8 cellular contexts compared by ENCODE assay signal in genomic region chr4:112279025-112279881, GRCh38. TPM values are rescaled to one million over a fixed set of nuclear protein-coding genes. Genes with fewer than 3 reads are reported as not detected.
A peak's percentile ranks its signal among the peaks of the same experiment; 100 is the strongest.
DNase-seq lines count a peak whose midpoint lies in the region; ATAC-seq and TF ChIP-seq lines count a peak whose summit lies in the region.

No MANE protein-coding gene starts in this region.

- DNase-seq in CD8-positive, alpha-beta T cell: no peak
- no peak for DNase-seq in mammary epithelial cell
- no peak for DNase-seq in NCI-H524 (lab: John Stamatoyannopoulos, UW)
- no peak for DNase-seq in mucosa of descending colon
- no peak for DNase-seq in SHP77 treated with DMSO at 0.1 percent for 48 hours (lab: John Stamatoyannopoulos, UW)
- DNase-seq in HuH-7 (ENCODE audit: low spot score): no peak

- no peak overlapping the region for H3K4me3 ChIP-seq in CD8-positive, alpha-beta T cell (ENCODE audit: low read depth, low read length)
- H3K4me3 ChIP-seq in mammary epithelial cell (replicated peaks in 1 of 3; ENCODE audit: insufficient read depth in 1 of 3, low read depth in 2 of 3, low read length in 3 of 3) (peak overlapping the region; percentile 35 to 40 (median 38)), mucosa of descending colon (no peak overlapping the region)

- peaks cover 5% of the 10 kb centered on the region for H3K9me3 Mint-ChIP-seq in CD8-positive, alpha-beta T cell

- POLR2A ChIA-PET in CD8-positive, alpha-beta T cell (lab: Charles Lee): no interaction called here

- no peaks in the 10 kb centered on the region for H3K27me3 ChIP-seq in CD8-positive, alpha-beta T cell (ENCODE audit: insufficient read depth, low read length)
- H3K27me3 ChIP-seq in mammary epithelial cell (ENCODE audit: insufficient read depth, low read length): no peaks in the 10 kb centered on the region

- intact Hi-C loops in CD8-positive, alpha-beta T cell (cut with DNase I, micrococcal nuclease): no loop called here
- intact Hi-C loops in mammary epithelial cell (cut with micrococcal nuclease): loop anchor here (2.0 kb wide), 1 partner anchor 244 kb away; no protein-coding TSS in a partner anchor
- intact Hi-C loops in mucosa of descending colon (cut with DNase I, micrococcal nuclease): no loop called here

- no peaks in the 10 kb centered on the region for H3K36me3 ChIP-seq in CD8-positive, alpha-beta T cell (ENCODE audit: insufficient read depth, low read length)
- H3K36me3 ChIP-seq in mammary epithelial cell (ENCODE audit: insufficient read depth, low read length) (no peaks in the 10 kb centered on the region), mucosa of descending colon (ENCODE audit: low read depth) (no peaks in the 10 kb centered on the region)

- H3K4me3 Mint-ChIP-seq in CD8-positive, alpha-beta T cell: no peak overlapping the region

- no peak for TF ChIP-seq CTCF in CD8-positive, alpha-beta T cell (IDR thresholded peaks at IDR 0.05)
- no peak for TF ChIP-seq CTCF in mammary epithelial cell (conservative IDR thresholded peaks at IDR 0.05 in 1 of 2, IDR thresholded peaks at IDR 0.05 in 1 of 2; ENCODE audit: extremely low read depth in 1 of 2, insufficient read depth in 1 of 2, low read depth in 1 of 2, low read length in 2 of 2)
- TF ChIP-seq CTCF in mucosa of descending colon (IDR thresholded peaks at IDR 0.05): no peak

- no TSS peak for BruUV-seq in mammary epithelial cell (replicated peaks; lab: Mats Ljungman, UMichigan)

- ATAC-seq in CD8-positive, alpha-beta T cell: no peak
- ATAC-seq in GM19438 (IDR thresholded peaks at IDR 0.05; ENCODE audit: low read depth, unreplicated experiment): peak; percentile 73
- peak; percentile 69 for ATAC-seq in HG03342 (IDR thresholded peaks at IDR 0.05; ENCODE audit: unreplicated experiment)
- no peak for ATAC-seq in mucosa of descending colon

- H3K27ac ChIP-seq in CD8-positive, alpha-beta T cell (ENCODE audit: low read depth, low read length): no peak overlapping the region
- peak overlapping the region; percentile 36 for H3K27ac ChIP-seq in mammary epithelial cell (ENCODE audit: insufficient read depth, low read depth, low read length)

- H3K36me3 Mint-ChIP-seq in CD8-positive, alpha-beta T cell: peaks cover 35% of the 10 kb centered on the region

- H3K4me1 ChIP-seq in CD8-positive, alpha-beta T cell (ENCODE audit: insufficient read depth, low read length): peaks cover 4% of the 10 kb centered on the region
- peaks cover 38% of the 10 kb centered on the region for H3K4me1 ChIP-seq in mammary epithelial cell (ENCODE audit: insufficient read depth, low read length)
- H3K4me1 ChIP-seq in mucosa of descending colon (ENCODE audit: low read depth): peaks cover 5% of the 10 kb centered on the region

- H3K79me2 ChIP-seq in mammary epithelial cell (ENCODE audit: insufficient read depth, low read length): peaks cover 74% of the 10 kb centered on the region

- no peaks in the 10 kb centered on the region for H3K27me3 Mint-ChIP-seq in CD8-positive, alpha-beta T cell (ENCODE audit: low read depth)

- no peaks in the 10 kb centered on the region for H3K9me3 ChIP-seq in CD8-positive, alpha-beta T cell (ENCODE audit: low read length)
- H3K9me3 ChIP-seq in mammary epithelial cell (replicated peaks; ENCODE audit: insufficient read depth, low read length) (no peaks in the 10 kb centered on the region), mucosa of descending colon (no peaks in the 10 kb centered on the region)

- peaks cover 61% of the 10 kb centered on the region for H3K4me1 Mint-ChIP-seq in CD8-positive, alpha-beta T cell (ENCODE audit: low read depth)

- in situ Hi-C loops in mammary epithelial cell (cut with MboI; ENCODE audit: low sequenced_read_pairs in 2 of 2): no loop called here

- 2% methylated on average over 8 of the region's 10 CpGs for WGBS in mammary epithelial cell (ENCODE audit: low coverage, missing lambda C conversion rate)

- H4K20me1 ChIP-seq in mammary epithelial cell (ENCODE audit: insufficient read depth, low read length): no peaks in the 10 kb centered on the region

- peak overlapping the region; percentile 22 for H2AFZ ChIP-seq in mammary epithelial cell (ENCODE audit: low read depth, low read length)

- CTCF ChIA-PET in CD8-positive, alpha-beta T cell (lab: Charles Lee): no interaction called here
- CTCF ChIA-PET in mammary epithelial cell (lab: Charles Lee; ENCODE audit: low non-redundant PET): interaction anchor here (0.7 kb wide), 1 partner anchor 18 kb away, joined by 32 read pairs; the partner anchor contains the start of gene ALPK1

- H3K9ac ChIP-seq in mammary epithelial cell (ENCODE audit: insufficient read depth, low read length): no peak overlapping the region

- dilution Hi-C loops in mammary epithelial cell (cut with HindIII; ENCODE audit: low sequenced_read_pairs): no loop called here

- H3K27ac Mint-ChIP-seq in CD8-positive, alpha-beta T cell: peak overlapping the region; percentile 83

- peak overlapping the region; percentile 90 for H3K4me2 ChIP-seq in mammary epithelial cell (ENCODE audit: insufficient read depth, low read depth, low read length)

RNA-seq across cellular contexts. Expression of gene TIFA, which starts 6.5 kb away (rescaled TPM):
- total RNA-seq in CD8-positive, alpha-beta T cell: 10 to 100 TPM; 12.3 to 16.1 TPM
- 10 to 100 TPM in 1 of 2 donors, 1 to 10 TPM in 1; 4.3 to 10.1 TPM for total RNA-seq in mammary epithelial cell
- 5.5 TPM for polyA plus RNA-seq in mammary epithelial cell
- polyA minus RNA-seq in mammary epithelial cell: 5.5 TPM
- 1 to 10 TPM; 6.3 to 8.2 (median 6.7) TPM for total RNA-seq in mucosa of descending colon

RNA-seq across cellular contexts. Expression of gene ALPK1, which starts 17.9 kb away (rescaled TPM):
- 1 to 10 TPM; 6.5 to 7.0 TPM for total RNA-seq in CD8-positive, alpha-beta T cell
- total RNA-seq in mammary epithelial cell: 10 to 100 TPM; 19.0 to 24.3 TPM
- polyA plus RNA-seq in mammary epithelial cell: 4.0 TPM
- 1.4 TPM for polyA minus RNA-seq in mammary epithelial cell
- 10 to 100 TPM; 23.1 to 39.8 (median 31.0) TPM for total RNA-seq in mucosa of descending colon

RNA-seq across cellular contexts. Expression of gene AP1AR, which starts 47.7 kb away (rescaled TPM):
- 1 to 10 TPM; 3.8 to 5.2 TPM for total RNA-seq in CD8-positive, alpha-beta T cell
- total RNA-seq in mammary epithelial cell: 10 to 100 TPM; 24.6 to 27.3 TPM
- 6.7 TPM for polyA plus RNA-seq in mammary epithelial cell
- 3.7 TPM for polyA minus RNA-seq in mammary epithelial cell
- total RNA-seq in mucosa of descending colon: 10 to 100 TPM; 32.3 to 51.5 (median 35.9) TPM

Comparison
In these comparisons a context has a peak if more than half of its experiments do, and no peak if none do; other contexts are left out.
1. ATAC-seq: peak in GM19438 (single experiment) and HG03342 (single experiment); none in CD8-positive, alpha-beta T cell (single experiment) and mucosa of descending colon (single experiment).
2. H3K4me3 ChIP-seq: peak in mammary epithelial cell (3 of 3); none in CD8-positive, alpha-beta T cell (single experiment) and mucosa of descending colon (single experiment).
3. RNA of gene AP1AR, which starts 47.7 kb away (total RNA-seq): 32.3 to 51.5 TPM in mucosa of descending colon and 24.6 to 27.3 TPM in mammary epithelial cell; 3.8 to 5.2 TPM in CD8-positive, alpha-beta T cell; every median in the first group is over 4 times any median in the second.